In the genomic region with DNA sequence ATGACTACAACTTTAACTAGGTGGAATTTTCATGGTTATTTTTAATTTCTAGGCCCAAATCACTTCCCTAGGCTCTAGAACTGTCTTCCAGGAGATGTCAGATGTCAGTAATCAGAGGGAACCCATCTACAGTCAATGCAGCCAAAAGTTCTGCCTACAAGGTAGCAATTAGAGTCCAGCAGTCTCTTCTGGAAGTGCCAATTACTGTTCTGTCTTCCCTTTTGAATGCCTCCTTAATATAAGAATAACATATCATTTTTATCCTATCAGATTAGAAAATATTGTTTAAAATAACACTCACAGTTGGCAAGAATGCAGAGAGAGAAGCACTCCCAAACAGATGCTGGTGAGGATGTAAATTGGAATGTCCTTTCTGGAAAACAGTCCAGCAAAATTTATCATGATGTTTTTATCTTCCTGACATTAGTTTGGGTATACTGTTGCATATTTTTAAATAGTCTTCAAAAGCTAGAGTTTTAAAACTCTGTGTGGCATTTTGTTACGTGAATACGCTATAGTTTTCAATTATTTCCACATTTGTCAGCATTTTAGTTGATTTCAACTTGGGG, we compare ENCODE assay signal across 16 cellular contexts.
A peak's percentile ranks its signal among the peaks of the same experiment; 100 is the strongest.
DNase-seq lines count a peak whose midpoint lies in the region; ATAC-seq, FAIRE-seq and TF ChIP-seq lines count a peak whose summit lies in the region.
"Had no signal": no experiment of that assay in that cellular context is flagged by ENCODE, and none has a peak within 500 bp of the region (broad histone marks: within the 10 kb centered on the region; RNA-seq: fewer than 3 reads in every experiment).

No MANE protein-coding gene starts in this region.

- no peak overlapping the region for H3K4me3 Mint-ChIP-seq in astrocyte (ENCODE audit: unreplicated experiment)
- H3K4me3 Mint-ChIP-seq in activated T-cell treated with anti-CD3 and anti-CD28 coated beads, Interleukin-2, amount 50 U/mL, for 4 hours, result no peak overlapping the region
- no peak overlapping the region for H3K4me3 Mint-ChIP-seq in activated naive CD4-positive, alpha-beta T cell treated with anti-CD3 and anti-CD28 coated beads for 36 hours
- H3K4me3 Mint-ChIP-seq: CD8-positive, alpha-beta memory T cell; GM23338 had no signal

- peak; percentile 45 for FAIRE-seq in astrocyte (lab: Jason Lieb, UNC)
- FAIRE-seq in HTR-8/SVneo (lab: Jason Lieb, UNC), result no peak
- FAIRE-seq: A204.1, D721Med, K562 had no signal

- intact Hi-C loops in activated naive CD4-positive, alpha-beta T cell treated with anti-CD3 and anti-CD28 coated beads for 36 hours (cut with micrococcal nuclease), result no loop called here

- H3K36me3 ChIP-seq in HEK293 (ENCODE audit: control insufficient read depth in 2 of 2, insufficient read depth in 1 of 2, low read length in 2 of 2) (no peaks in the 10 kb centered on the region), astrocyte (ENCODE audit: insufficient read depth, low read length) (no peaks in the 10 kb centered on the region), osteoblast (ENCODE audit: insufficient read depth, low read length) (no peaks in the 10 kb centered on the region)

- H3K79me2 ChIP-seq in astrocyte (ENCODE audit: insufficient read depth, low read length) (no peaks in the 10 kb centered on the region), osteoblast (ENCODE audit: insufficient read depth, low read length) (no peaks in the 10 kb centered on the region)

- peaks cover 13% of the 10 kb centered on the region for H3K4me1 Mint-ChIP-seq in astrocyte (ENCODE audit: low read depth, unreplicated experiment)
- no peaks in the 10 kb centered on the region for H3K4me1 Mint-ChIP-seq in activated T-cell treated with anti-CD3 and anti-CD28 coated beads, Interleukin-2, amount 50 U/mL, for 4 hours (ENCODE audit: low read depth)
- H3K4me1 Mint-ChIP-seq in activated naive CD4-positive, alpha-beta T cell treated with anti-CD3 and anti-CD28 coated beads for 36 hours (ENCODE audit: low read depth), result no peaks in the 10 kb centered on the region
- H3K4me1 Mint-ChIP-seq: CD8-positive, alpha-beta memory T cell had no signal

- H3K9me3 ChIP-seq in AG04450 (ENCODE audit: control insufficient read depth, insufficient read depth, low read length), result no peaks in the 10 kb centered on the region; the same call in none of the 2 replicates
- H3K9me3 ChIP-seq in HEK293 (ENCODE audit: control insufficient read depth, insufficient read depth, low read depth, low read length), result no peaks in the 10 kb centered on the region
- H3K9me3 ChIP-seq in astrocyte (ENCODE audit: insufficient read depth, low read depth, low read length), result no peaks in the 10 kb centered on the region
- H3K9me3 ChIP-seq in osteoblast (ENCODE audit: low read depth, low read length), result peaks cover 3% of the 10 kb centered on the region

- H3K27ac Mint-ChIP-seq in astrocyte (ENCODE audit: unreplicated experiment), result no peak overlapping the region
- H3K27ac Mint-ChIP-seq in activated naive CD4-positive, alpha-beta T cell treated with anti-CD3 and anti-CD28 coated beads for 36 hours, result no peak overlapping the region
- H3K27ac Mint-ChIP-seq: CD8-positive, alpha-beta memory T cell; GM23338 had no signal

- DNase-seq in AG04450 (ENCODE audit: low read depth, low spot score) (peak; percentile 7), astrocyte (ENCODE audit: low read depth) (peak; percentile 45), osteoblast (ENCODE audit: insufficient read length, low spot score, missing footprints) (peak; percentile 53), HTR-8/SVneo (ENCODE audit: insufficient read length, low spot score) (no peak)
- DNase-seq in activated T-cell treated with anti-CD3 and anti-CD28 coated beads, Interleukin-2, amount 50 U/mL, for 4 hours, result no peak
- DNase-seq in activated naive CD4-positive, alpha-beta T cell treated with anti-CD3 and anti-CD28 coated beads for 36 hours, result no peak
- DNase-seq: C1 segment of cervical spinal cord; CD8-positive, alpha-beta memory T cell; NCI-H82 had no signal

- H3K27me3 ChIP-seq in AG04450 (ENCODE audit: control insufficient read depth, insufficient read depth, low read length) (no peaks in the 10 kb centered on the region), astrocyte (ENCODE audit: insufficient read depth, low read length) (no peaks in the 10 kb centered on the region), osteoblast (ENCODE audit: insufficient read depth, low read length) (no peaks in the 10 kb centered on the region)

- peak overlapping the region; percentile 26 for H3K4me2 ChIP-seq in astrocyte (ENCODE audit: low read length)
- H3K4me2 ChIP-seq in osteoblast (ENCODE audit: insufficient read depth, low read length), result peak overlapping the region; percentile 30
- H3K4me2 ChIP-seq: GM23338 had no signal

- H3K27me3 Mint-ChIP-seq in astrocyte (ENCODE audit: low read depth, unreplicated experiment), result no peaks in the 10 kb centered on the region
- H3K27me3 Mint-ChIP-seq in activated T-cell treated with anti-CD3 and anti-CD28 coated beads, Interleukin-2, amount 50 U/mL, for 4 hours (ENCODE audit: low read depth), result no peaks in the 10 kb centered on the region
- no peaks in the 10 kb centered on the region for H3K27me3 Mint-ChIP-seq in activated naive CD4-positive, alpha-beta T cell treated with anti-CD3 and anti-CD28 coated beads for 36 hours (ENCODE audit: low read depth)
- H3K27me3 Mint-ChIP-seq: CD8-positive, alpha-beta memory T cell had no signal

- H3K27ac ChIP-seq in AG04450 (ENCODE audit: low read depth, low read length), result no peak overlapping the region
- no peak overlapping the region for H3K27ac ChIP-seq in HEK293 (ENCODE audit: extremely low read depth, low read depth, low read length)
- no peak overlapping the region for H3K27ac ChIP-seq in astrocyte (ENCODE audit: low read depth, low read length)
- H3K27ac ChIP-seq in osteoblast (ENCODE audit: low read depth, low read length), result peak overlapping the region; percentile 55

- no peak for ATAC-seq in activated T-cell treated with anti-CD3 and anti-CD28 coated beads, Interleukin-2, amount 50 U/mL, for 4 hours
- no peak for ATAC-seq in GM19467 (IDR thresholded peaks at IDR 0.05; ENCODE audit: unreplicated experiment)
- ATAC-seq: GM23338, HCT116, K562 had no signal

- H3K9ac ChIP-seq in astrocyte (ENCODE audit: low read length), result no peak overlapping the region

- TF ChIP-seq CTCF in AG04450 (IDR thresholded peaks at IDR 0.05; ENCODE audit: low read depth, low read length), result no peak
- TF ChIP-seq CTCF in HEK293 (tag by site-specific recombination; IDR thresholded peaks at IDR 0.05), result no peak
- no peak for TF ChIP-seq CTCF in astrocyte (IDR thresholded peaks at IDR 0.05; ENCODE audit: insufficient read depth, low read depth, low read length)
- no peak for TF ChIP-seq CTCF in osteoblast (IDR thresholded peaks at IDR 0.05; ENCODE audit: extremely low read depth, low read depth, low read length)

- H4K20me1 ChIP-seq in astrocyte (ENCODE audit: insufficient read depth, low read length), result no peaks in the 10 kb centered on the region
- H4K20me1 ChIP-seq in osteoblast (ENCODE audit: insufficient read depth, low read length), result no peaks in the 10 kb centered on the region

- H2AFZ ChIP-seq in astrocyte (ENCODE audit: low read depth, low read length) (no peak overlapping the region), osteoblast (ENCODE audit: low read length) (no peak overlapping the region)
- H2AFZ ChIP-seq: GM23338 had no signal

- H3K36me3 Mint-ChIP-seq in astrocyte (ENCODE audit: low read depth, unreplicated experiment), result no peaks in the 10 kb centered on the region
- no peaks in the 10 kb centered on the region for H3K36me3 Mint-ChIP-seq in activated T-cell treated with anti-CD3 and anti-CD28 coated beads, Interleukin-2, amount 50 U/mL, for 4 hours (ENCODE audit: insufficient read depth)
- H3K36me3 Mint-ChIP-seq in activated naive CD4-positive, alpha-beta T cell treated with anti-CD3 and anti-CD28 coated beads for 36 hours (ENCODE audit: low read depth), result peaks cover 5% of the 10 kb centered on the region
- H3K36me3 Mint-ChIP-seq: CD8-positive, alpha-beta memory T cell had no signal

- CTCF ChIA-PET in AG04450 (lab: Charles Lee) (interaction anchor here (0.6 to 1.9 kb wide), 2 partner anchors 35 to 207 kb away, joined by 6 to 8 read pairs; no protein-coding TSS in a partner anchor), HEK293 (lab: Yijun Ruan, JAX) (no interaction called here)
- CTCF ChIA-PET in activated naive CD4-positive, alpha-beta T cell treated with anti-CD3 and anti-CD28 coated beads for 36 hours (lab: Charles Lee), result no interaction called here

- no peak overlapping the region for H3K4me3 ChIP-seq in AG04450 (ENCODE audit: low read depth, low read length)
- H3K4me3 ChIP-seq in HEK293 (ENCODE audit: low read depth, low read length), result no peak overlapping the region
- no peak overlapping the region for H3K4me3 ChIP-seq in astrocyte (ENCODE audit: insufficient read depth, low read depth, low read length)
- H3K4me3 ChIP-seq in osteoblast (ENCODE audit: insufficient read depth, low read length), result no peak overlapping the region
- H3K4me3 ChIP-seq: GM23338, K562 had no signal

- H3K9me3 Mint-ChIP-seq in astrocyte (ENCODE audit: unreplicated experiment), result peaks cover 6% of the 10 kb centered on the region
- peaks cover 5% of the 10 kb centered on the region for H3K9me3 Mint-ChIP-seq in activated T-cell treated with anti-CD3 and anti-CD28 coated beads, Interleukin-2, amount 50 U/mL, for 4 hours
- H3K9me3 Mint-ChIP-seq in activated naive CD4-positive, alpha-beta T cell treated with anti-CD3 and anti-CD28 coated beads for 36 hours, result peaks cover 5% of the 10 kb centered on the region

- POLR2A ChIA-PET in AG04450 (lab: Yijun Ruan, JAX), result interaction anchor here (1.1 to 1.2 kb wide), 2 partner anchors 40 to 134 kb away, joined by 3 read pairs; no protein-coding TSS in a partner anchor
- POLR2A ChIA-PET in HEK293 (lab: Yijun Ruan, JAX), result no interaction called here

- peaks cover 11% of the 10 kb centered on the region; the same call in 1 of the 2 replicates for H3K4me1 ChIP-seq in HEK293 (ENCODE audit: control insufficient read depth, insufficient read depth, low read length)
- no peaks in the 10 kb centered on the region for H3K4me1 ChIP-seq in astrocyte (ENCODE audit: insufficient read depth, low read length)
- peaks cover 23% of the 10 kb centered on the region for H3K4me1 ChIP-seq in osteoblast (ENCODE audit: insufficient read depth, low read length)

TF ChIP-seq in HEK293, 187 proteins besides CTCF, POLR2A, EP300 and RAD21:
- TF ChIP-seq ZNF707 (tag by site-specific recombination; IDR thresholded peaks at IDR 0.05) (no peak), SP7 (tag by site-specific recombination; IDR thresholded peaks at IDR 0.05) (peak; percentile 59)

Comparison
In these comparisons a context has a peak if more than half of its experiments do, and no peak if none do; other contexts are left out.
1. DNase-seq: peak in AG04450 (single experiment), astrocyte (single experiment) and osteoblast (single experiment); none in activated T-cell treated with anti-CD3 and anti-CD28 coated beads, Interleukin-2, amount 50 U/mL, for 4 hours (single experiment), HTR-8/SVneo (single experiment) and activated naive CD4-positive, alpha-beta T cell treated with anti-CD3 and anti-CD28 coated beads for 36 hours (single experiment).